Comparison of ENCODE assay signal across 1 cellular context in genomic region chr18:808086-808485, GRCh38.
TF ChIP-seq lines count a peak whose summit lies in the region.

No MANE protein-coding gene starts in this region.

TF ChIP-seq in HepG2, 621 proteins besides CTCF, POLR2A, EP300 and RAD21 (continued from another document):
- TF ChIP-seq GRHL1 (CRISPR knock-in tag; conservative IDR thresholded peaks at IDR 0.05) (no peak), ZNF44 (CRISPR knock-in tag; IDR thresholded peaks at IDR 0.05) (no peak), ATF3 (CRISPR knock-in tag; IDR thresholded peaks at IDR 0.05) (no peak), SETDB1 (CRISPR knock-in tag; IDR thresholded peaks at IDR 0.05; ENCODE audit: borderline replicate concordance) (no peak), ZNF337 (CRISPR knock-in tag; IDR thresholded peaks at IDR 0.05; ENCODE audit: borderline replicate concordance, low read depth) (no peak), ZNF138 (CRISPR knock-in tag; IDR thresholded peaks at IDR 0.05; ENCODE audit: low read depth) (no peak), ELF1 (CRISPR knock-in tag; IDR thresholded peaks at IDR 0.05) (no peak)
